Comparison of ENCODE assay signal across 8 cellular contexts in genomic region chr3:17023006-17023664, GRCh38.
A peak's percentile ranks its signal among the peaks of the same experiment; 100 is the strongest.
DNase-seq lines count a peak whose midpoint lies in the region; ATAC-seq lines count a peak whose summit lies in the region.

No MANE protein-coding gene starts in this region.

- ATAC-seq in GM18499 (IDR thresholded peaks at IDR 0.05; ENCODE audit: insufficient read depth, unreplicated experiment) (peak; percentile 67), HG02798 (IDR thresholded peaks at IDR 0.05; ENCODE audit: poor library complexity, unreplicated experiment) (peak; percentile 96)

- DNase-seq in activated CD4-positive, alpha-beta T cell treated with anti-CD3 and anti-CD28 coated beads, Interleukin-2, amount 50 U/mL, for 24 hours (ENCODE audit: low read depth in 1 of 2, low spot score in 1 of 2) = peak; percentile 23 to 63
- DNase-seq in kidney tubule cell (ENCODE audit: low spot score) = peak; percentile 72
- DNase-seq in NCI-H1105 treated with DMSO at 0.1 percent for 48 hours (lab: John Stamatoyannopoulos, UW) = no peak
- no peak for DNase-seq in SHP77 treated with DMSO at 0.1 percent for 48 hours (lab: John Stamatoyannopoulos, UW)
- DNase-seq in NOMO-1 treated with dmso at 0.1 percent for 144 hours (lab: John Stamatoyannopoulos, UW; ENCODE audit: unreplicated experiment) = no peak
- DNase-seq in NCI-H2107 treated with DMSO at 0.1 percent for 48 hours (lab: John Stamatoyannopoulos, UW; ENCODE audit: unreplicated experiment) = no peak

Comparison
In these comparisons a context has a peak if more than half of its experiments do, and no peak if none do; other contexts are left out.
1. DNase-seq: peak in activated CD4-positive, alpha-beta T cell treated with anti-CD3 and anti-CD28 coated beads, Interleukin-2, amount 50 U/mL, for 24 hours (2 of 2) and kidney tubule cell (single experiment); none in NCI-H1105 treated with DMSO at 0.1 percent for 48 hours (single experiment), SHP77 treated with DMSO at 0.1 percent for 48 hours (single experiment), NOMO-1 treated with dmso at 0.1 percent for 144 hours (single experiment) and NCI-H2107 treated with DMSO at 0.1 percent for 48 hours (single experiment).